In genomic region chr16:29665294-29666077, GRCh38 we compare ENCODE assay signal across 11 cellular contexts. TPM values are rescaled to one million over a fixed set of nuclear protein-coding genes. Genes with fewer than 3 reads are reported as not detected.
DNase-seq lines count a peak whose midpoint lies in the region; ATAC-seq and TF ChIP-seq lines count a peak whose summit lies in the region.
"Had no signal": no experiment of that assay in that cellular context is flagged by ENCODE, and none has a peak within 500 bp of the region (broad histone marks: within the 10 kb centered on the region; RNA-seq: fewer than 3 reads in every experiment).

No MANE protein-coding gene starts in this region.

- no peaks in the 10 kb centered on the region for H3K27me3 ChIP-seq in cardiac muscle cell
- H3K27me3 ChIP-seq in right cardiac atrium (ENCODE audit: control insufficient read depth, insufficient read depth) = no peaks in the 10 kb centered on the region
- H3K27me3 ChIP-seq in mesendoderm (ENCODE audit: insufficient read depth, low read length, poor library complexity) = no peaks in the 10 kb centered on the region
- no peaks in the 10 kb centered on the region for H3K27me3 ChIP-seq in upper lobe of left lung

- H3K36me3 Mint-ChIP-seq in activated T-helper 2 cell treated with anti-CD3 and anti-CD28 coated beads, Interferon-gamma antibody, Interleukin-2, Interleukin-4, amounts not matched to agents 10 μg/mL and 5 μg/mL and 100 μg/mL, durations not matched to agents 14 hours and 24 hours and 36 hours (ENCODE audit: low read depth) = peaks cover 64% of the 10 kb centered on the region

- H3K9me3 ChIP-seq in cardiac muscle cell (ENCODE audit: low read depth) (no peaks in the 10 kb centered on the region), right cardiac atrium (ENCODE audit: control insufficient read depth, low read length) (no peaks in the 10 kb centered on the region), upper lobe of left lung (no peaks in the 10 kb centered on the region)

- H3K27me3 Mint-ChIP-seq in activated T-helper 2 cell treated with anti-CD3 and anti-CD28 coated beads, Interferon-gamma antibody, Interleukin-2, Interleukin-4, amounts not matched to agents 10 μg/mL and 5 μg/mL and 100 μg/mL, durations not matched to agents 14 hours and 24 hours and 36 hours (ENCODE audit: low read depth) = no peaks in the 10 kb centered on the region

- no peak overlapping the region for H4K8ac ChIP-seq in mesendoderm (ENCODE audit: low read depth, low read length)

- no peak overlapping the region for H3K9ac ChIP-seq in mesendoderm (ENCODE audit: low read length)

- peak overlapping the region; percentile 24 for H4K5ac ChIP-seq in mesendoderm (ENCODE audit: low read length)

- no peak overlapping the region for H2BK120ac ChIP-seq in mesendoderm (ENCODE audit: low read depth, low read length)

- no peak overlapping the region for H3K18ac ChIP-seq in mesendoderm (ENCODE audit: low read length)

- no peak overlapping the region for H2BK5ac ChIP-seq in mesendoderm (ENCODE audit: low read length)

- H3K4me1 ChIP-seq in cardiac muscle cell (ENCODE audit: low read depth) (peaks cover 21% of the 10 kb centered on the region), right cardiac atrium (ENCODE audit: control insufficient read depth, insufficient read depth, low read length) (no peaks in the 10 kb centered on the region), mesendoderm (ENCODE audit: control insufficient read depth, low read depth, low read length) (peaks cover 3% of the 10 kb centered on the region), upper lobe of left lung (peaks cover 0 to 28% (median 24%) of the 10 kb centered on the region in 4 donors)

- no peak for TF ChIP-seq POLR2A in upper lobe of left lung (IDR thresholded peaks at IDR 0.05)

- intact Hi-C loops in right cardiac atrium (cut with DNase I) = no loop called here
- intact Hi-C loops in activated T-helper 2 cell treated with anti-CD3 and anti-CD28 coated beads, Interferon-gamma antibody, Interleukin-2, Interleukin-4, amounts not matched to agents 10 μg/mL and 5 μg/mL and 100 μg/mL, durations not matched to agents 14 hours and 24 hours and 36 hours (cut with micrococcal nuclease) = loop anchor here (2.0 kb wide), 2 partner anchors 13 to 71 kb away; partner anchors contain the start of gene QPRT

- H3K79me1 ChIP-seq in mesendoderm (ENCODE audit: low read length) = no peaks in the 10 kb centered on the region

- no peaks in the 10 kb centered on the region for H3K9me3 Mint-ChIP-seq in activated T-helper 2 cell treated with anti-CD3 and anti-CD28 coated beads, Interferon-gamma antibody, Interleukin-2, Interleukin-4, amounts not matched to agents 10 μg/mL and 5 μg/mL and 100 μg/mL, durations not matched to agents 14 hours and 24 hours and 36 hours

- H3K36me3 ChIP-seq in cardiac muscle cell (no peaks in the 10 kb centered on the region), mesendoderm (ENCODE audit: control insufficient read depth, insufficient read depth, low read length) (no peaks in the 10 kb centered on the region), upper lobe of left lung (no peaks in the 10 kb centered on the region)

- H3K4me2 ChIP-seq in mesendoderm (ENCODE audit: low read length) = no peak overlapping the region

- H3K79me2 ChIP-seq in mesendoderm (ENCODE audit: control insufficient read depth, insufficient read depth, low read length) = no peaks in the 10 kb centered on the region

- peak overlapping the region; percentile 88 for H3K27ac ChIP-seq in cardiac muscle cell
- H3K27ac ChIP-seq in right cardiac atrium (ENCODE audit: low read length) = no peak overlapping the region
- no peak overlapping the region for H3K27ac ChIP-seq in mesendoderm (ENCODE audit: low read depth, low read length)
- peak overlapping the region in 2 of 4 donors; percentile 26 to 74 for H3K27ac ChIP-seq in upper lobe of left lung

- TF ChIP-seq CTCF in cardiac muscle cell (IDR thresholded peaks at IDR 0.05; ENCODE audit: low read depth, low read length) (no peak), upper lobe of left lung (IDR thresholded peaks at IDR 0.05) (no peak), GM10266 (IDR thresholded peaks at IDR 0.05; ENCODE audit: control insufficient read depth, insufficient read depth, low read depth, missing control alignments) (no peak)

- peak overlapping the region; percentile 93 for H3K27ac Mint-ChIP-seq in activated T-helper 2 cell treated with anti-CD3 and anti-CD28 coated beads, Interferon-gamma antibody, Interleukin-2, Interleukin-4, amounts not matched to agents 10 μg/mL and 5 μg/mL and 100 μg/mL, durations not matched to agents 14 hours and 24 hours and 36 hours

- H3K4me3 Mint-ChIP-seq in activated T-helper 2 cell treated with anti-CD3 and anti-CD28 coated beads, Interferon-gamma antibody, Interleukin-2, Interleukin-4, amounts not matched to agents 10 μg/mL and 5 μg/mL and 100 μg/mL, durations not matched to agents 14 hours and 24 hours and 36 hours (ENCODE audit: low read depth) = peak overlapping the region; percentile 94

- DNase-seq in cardiac muscle cell (ENCODE audit: low read depth in 1 of 2, low spot score in 1 of 2) (no peak), right cardiac atrium (no peak), mesendoderm (no peak), upper lobe of left lung (no peak), GM10266 (ENCODE audit: extremely low spot score) (no peak), ecto neural progenitor cell (ENCODE audit: low spot score) (no peak)
- DNase-seq in activated T-helper 2 cell treated with anti-CD3 and anti-CD28 coated beads, Interferon-gamma antibody, Interleukin-2, Interleukin-4, amounts not matched to agents 10 μg/mL and 5 μg/mL and 100 μg/mL, durations not matched to agents 14 hours and 24 hours and 36 hours (ENCODE audit: low spot score) = no peak
- DNase-seq: glutamatergic neuron had no signal

- H3K56ac ChIP-seq in mesendoderm (ENCODE audit: low read length) = peak overlapping the region; percentile 28

- H3K4ac ChIP-seq in mesendoderm (ENCODE audit: low read depth, low read length) = no peak overlapping the region

- no peak for ATAC-seq in right cardiac atrium
- ATAC-seq in upper lobe of left lung (ENCODE audit: low FRiP score in 2 of 2) = peak in 1 of 2 donors; percentile 15
- no peak for ATAC-seq in GM19324 (IDR thresholded peaks at IDR 0.05; ENCODE audit: low FRiP score, unreplicated experiment)
- ATAC-seq: Panc1 had no signal

- H2BK15ac ChIP-seq in mesendoderm (replicated peaks; ENCODE audit: low read depth) = no peak overlapping the region

- H3K4me3 ChIP-seq in cardiac muscle cell (no peak overlapping the region), right cardiac atrium (ENCODE audit: low read length) (no peak overlapping the region), mesendoderm (ENCODE audit: low read length) (no peak overlapping the region), upper lobe of left lung (peak overlapping the region in 3 of 4 donors; percentile 39 to 45 (median 42))

- WGBS in right cardiac atrium = 66% methylated on average over 15 of the region's 15 CpGs
- no CpG with 5 or more reads among the region's 15 CpGs for WGBS in mesendoderm (ENCODE audit: extremely low coverage, insufficient coverage, low lambda C conversion rate)
- WGBS in upper lobe of left lung, 2 donors = 58 to 64% methylated on average over 12 to 13 of the region's 15 CpGs

- peaks cover 40% of the 10 kb centered on the region for H3K4me1 Mint-ChIP-seq in activated T-helper 2 cell treated with anti-CD3 and anti-CD28 coated beads, Interferon-gamma antibody, Interleukin-2, Interleukin-4, amounts not matched to agents 10 μg/mL and 5 μg/mL and 100 μg/mL, durations not matched to agents 14 hours and 24 hours and 36 hours (ENCODE audit: low read depth)

- TF ChIP-seq EP300 in upper lobe of left lung (IDR thresholded peaks at IDR 0.05) = no peak

- no peak overlapping the region for H3K23ac ChIP-seq in mesendoderm (ENCODE audit: low read length)

- H2AK5ac ChIP-seq in mesendoderm (ENCODE audit: low read length) = peak overlapping the region; percentile 55

RNA-seq across cellular contexts. Expression of gene SPN, which starts 2.4 kb away (rescaled TPM):
- total RNA-seq in cardiac muscle cell = 0.60 and 1.5 TPM in 2 replicates
- 0.85 and 1.1 TPM in 2 replicates for polyA plus RNA-seq in cardiac muscle cell
- total RNA-seq in right cardiac atrium = 1 to 10 TPM; 1.3 to 3.4 (median 2.9) TPM
- polyA plus RNA-seq in right cardiac atrium = 2.6 TPM
- 254 and 258 TPM in 2 replicates for total RNA-seq in activated T-helper 2 cell treated with anti-CD3 and anti-CD28 coated beads, Interferon-gamma antibody, Interleukin-2, Interleukin-4, amounts not matched to agents 10 μg/mL and 5 μg/mL and 100 μg/mL, durations not matched to agents 14 hours and 24 hours and 36 hours
- polyA plus RNA-seq in mesendoderm (2013, experiment 1 of 2) = 1.1 TPM
- 0.87 TPM for polyA plus RNA-seq in mesendoderm (2013, experiment 2 of 2)
- total RNA-seq in upper lobe of left lung = 100 to 1,000 TPM in 1 of 6 donors, 10 to 100 TPM in 5; 16.8 to 112 (median 39.7) TPM
- total RNA-seq: A673 had no signal

RNA-seq across cellular contexts. Expression of gene QPRT, which starts 13.5 kb away (rescaled TPM):
- total RNA-seq in cardiac muscle cell = 223 and 268 TPM in 2 replicates
- 213 and 266 TPM in 2 replicates for polyA plus RNA-seq in cardiac muscle cell
- total RNA-seq in right cardiac atrium = 10 to 100 TPM; 20.4 to 53.5 (median 39.7) TPM
- 44.3 TPM for polyA plus RNA-seq in right cardiac atrium
- 24.1 and 29.0 TPM in 2 replicates for total RNA-seq in activated T-helper 2 cell treated with anti-CD3 and anti-CD28 coated beads, Interferon-gamma antibody, Interleukin-2, Interleukin-4, amounts not matched to agents 10 μg/mL and 5 μg/mL and 100 μg/mL, durations not matched to agents 14 hours and 24 hours and 36 hours
- polyA plus RNA-seq in mesendoderm (2013, experiment 1 of 2) = 85.6 TPM
- polyA plus RNA-seq in mesendoderm (2013, experiment 2 of 2) = 82.1 TPM
- 10 to 100 TPM in 3 of 6 donors, 1 to 10 TPM in 3; 4.8 to 17.8 (median 9.8) TPM for total RNA-seq in upper lobe of left lung

Comparison
In these comparisons a context has a peak if more than half of its experiments do, and no peak if none do; other contexts are left out.
1. H3K4me3 ChIP-seq: peak in upper lobe of left lung (3 of 4); none in cardiac muscle cell (single experiment), right cardiac atrium (single experiment) and mesendoderm (single experiment).